Comparison of ENCODE assay signal across 8 cellular contexts in genomic region chr4:2763511-2763967, GRCh38. TPM values are rescaled to one million over a fixed set of nuclear protein-coding genes. Genes with fewer than 3 reads are reported as not detected.
DNase-seq lines count a peak whose midpoint lies in the region; ATAC-seq lines count a peak whose summit lies in the region.

No MANE protein-coding gene starts in this region.

- H3K27me3 Mint-ChIP-seq in activated T-helper 2 cell treated with anti-CD3 and anti-CD28 coated beads, Interferon-gamma antibody, Interleukin-2, Interleukin-4, amounts not matched to agents 10 μg/mL and 5 μg/mL and 100 μg/mL, durations not matched to agents 14 hours and 24 hours and 36 hours (ENCODE audit: low read depth), result no peaks in the 10 kb centered on the region
- H3K27me3 Mint-ChIP-seq in stimulated activated memory B cell treated with anti-CD40 and anti-IgM and Interleukin-4, amounts not matched to agents 10 μg/mL and 1 μg/mL and 100 μg/mL, for 72 hours, result no peaks in the 10 kb centered on the region

- no peaks in the 10 kb centered on the region for H3K36me3 Mint-ChIP-seq in activated T-helper 2 cell treated with anti-CD3 and anti-CD28 coated beads, Interferon-gamma antibody, Interleukin-2, Interleukin-4, amounts not matched to agents 10 μg/mL and 5 μg/mL and 100 μg/mL, durations not matched to agents 14 hours and 24 hours and 36 hours (ENCODE audit: low read depth)
- H3K36me3 Mint-ChIP-seq in stimulated activated memory B cell treated with anti-CD40 and anti-IgM and Interleukin-4, amounts not matched to agents 10 μg/mL and 1 μg/mL and 100 μg/mL, for 72 hours, result no peaks in the 10 kb centered on the region

- H3K9me3 ChIP-seq in iPS-15b (ENCODE audit: control insufficient read depth, insufficient read depth, low read length), result no peaks in the 10 kb centered on the region

- no peaks in the 10 kb centered on the region for H3K36me3 ChIP-seq in iPS-15b (ENCODE audit: control insufficient read depth, insufficient read depth, low read length)

- peak overlapping the region; percentile 43 for H3K4me3 ChIP-seq in iPS-15b (ENCODE audit: low read depth, low read length)

- intact Hi-C loops in activated T-helper 2 cell treated with anti-CD3 and anti-CD28 coated beads, Interferon-gamma antibody, Interleukin-2, Interleukin-4, amounts not matched to agents 10 μg/mL and 5 μg/mL and 100 μg/mL, durations not matched to agents 14 hours and 24 hours and 36 hours (cut with micrococcal nuclease), result loop anchor here (5.0 kb wide), 1 partner anchor 174 kb away; no protein-coding TSS in a partner anchor

- H3K27ac Mint-ChIP-seq in activated T-helper 2 cell treated with anti-CD3 and anti-CD28 coated beads, Interferon-gamma antibody, Interleukin-2, Interleukin-4, amounts not matched to agents 10 μg/mL and 5 μg/mL and 100 μg/mL, durations not matched to agents 14 hours and 24 hours and 36 hours, result peak overlapping the region; percentile 33
- no peak overlapping the region for H3K27ac Mint-ChIP-seq in stimulated activated memory B cell treated with anti-CD40 and anti-IgM and Interleukin-4, amounts not matched to agents 10 μg/mL and 1 μg/mL and 100 μg/mL, for 72 hours

- H3K4me1 Mint-ChIP-seq in activated T-helper 2 cell treated with anti-CD3 and anti-CD28 coated beads, Interferon-gamma antibody, Interleukin-2, Interleukin-4, amounts not matched to agents 10 μg/mL and 5 μg/mL and 100 μg/mL, durations not matched to agents 14 hours and 24 hours and 36 hours (ENCODE audit: low read depth), result peaks cover 7% of the 10 kb centered on the region
- peaks cover 12% of the 10 kb centered on the region for H3K4me1 Mint-ChIP-seq in stimulated activated memory B cell treated with anti-CD40 and anti-IgM and Interleukin-4, amounts not matched to agents 10 μg/mL and 1 μg/mL and 100 μg/mL, for 72 hours

- H3K9ac ChIP-seq in iPS-15b (ENCODE audit: low read depth, low read length), result peak overlapping the region; percentile 60

- H3K9me3 Mint-ChIP-seq in activated T-helper 2 cell treated with anti-CD3 and anti-CD28 coated beads, Interferon-gamma antibody, Interleukin-2, Interleukin-4, amounts not matched to agents 10 μg/mL and 5 μg/mL and 100 μg/mL, durations not matched to agents 14 hours and 24 hours and 36 hours, result no peaks in the 10 kb centered on the region
- H3K9me3 Mint-ChIP-seq in stimulated activated memory B cell treated with anti-CD40 and anti-IgM and Interleukin-4, amounts not matched to agents 10 μg/mL and 1 μg/mL and 100 μg/mL, for 72 hours, result no peaks in the 10 kb centered on the region

- peak; percentile 17 for ATAC-seq in GM19035 (IDR thresholded peaks at IDR 0.05; ENCODE audit: unreplicated experiment)
- ATAC-seq in stimulated activated memory B cell treated with anti-CD40 and anti-IgM and Interleukin-4, amounts not matched to agents 10 μg/mL and 1 μg/mL and 100 μg/mL, for 72 hours, result no peak

- DNase-seq in activated T-helper 2 cell treated with anti-CD3 and anti-CD28 coated beads, Interferon-gamma antibody, Interleukin-2, Interleukin-4, amounts not matched to agents 10 μg/mL and 5 μg/mL and 100 μg/mL, durations not matched to agents 14 hours and 24 hours and 36 hours (ENCODE audit: low spot score), result no peak
- DNase-seq in GM19240 (ENCODE audit: insufficient read length, low spot score) (no peak), NCI-H1048 (lab: John Stamatoyannopoulos, UW) (no peak), amniotic stem cell (lab: John Stamatoyannopoulos, UW) (no peak), RKO (ENCODE audit: low spot score) (no peak)

- H3K27me3 ChIP-seq in iPS-15b (ENCODE audit: control insufficient read depth, insufficient read depth, low read length), result peaks cover 2% of the 10 kb centered on the region

- H3K4me3 Mint-ChIP-seq in activated T-helper 2 cell treated with anti-CD3 and anti-CD28 coated beads, Interferon-gamma antibody, Interleukin-2, Interleukin-4, amounts not matched to agents 10 μg/mL and 5 μg/mL and 100 μg/mL, durations not matched to agents 14 hours and 24 hours and 36 hours (ENCODE audit: low read depth), result peak overlapping the region; percentile 60
- H3K4me3 Mint-ChIP-seq in stimulated activated memory B cell treated with anti-CD40 and anti-IgM and Interleukin-4, amounts not matched to agents 10 μg/mL and 1 μg/mL and 100 μg/mL, for 72 hours, result peak overlapping the region; percentile 57

- H3K4me1 ChIP-seq in iPS-15b (ENCODE audit: control insufficient read depth, insufficient read depth, low read length), result peaks cover 2% of the 10 kb centered on the region

RNA-seq across cellular contexts. Expression of gene TNIP2, which starts 7.4 kb away (rescaled TPM):
- 69.2 and 72.1 TPM in 2 replicates for total RNA-seq in activated T-helper 2 cell treated with anti-CD3 and anti-CD28 coated beads, Interferon-gamma antibody, Interleukin-2, Interleukin-4, amounts not matched to agents 10 μg/mL and 5 μg/mL and 100 μg/mL, durations not matched to agents 14 hours and 24 hours and 36 hours

RNA-seq across cellular contexts. Expression of gene SH3BP2, which starts 29.3 kb away (rescaled TPM):
- total RNA-seq in activated T-helper 2 cell treated with anti-CD3 and anti-CD28 coated beads, Interferon-gamma antibody, Interleukin-2, Interleukin-4, amounts not matched to agents 10 μg/mL and 5 μg/mL and 100 μg/mL, durations not matched to agents 14 hours and 24 hours and 36 hours, result 64.3 and 72.7 TPM in 2 replicates
